Comparison of ENCODE assay signal across 8 cellular contexts in genomic region chr2:29295843-29296242, GRCh38.
DNase-seq lines count a peak whose midpoint lies in the region; ATAC-seq and TF ChIP-seq lines count a peak whose summit lies in the region.

No MANE protein-coding gene starts in this region.

- no peak overlapping the region for H3K4me3 ChIP-seq in fibroblast of mammary gland (ENCODE audit: control insufficient read depth, low read depth, low read length)

- ATAC-seq in GM19463 (IDR thresholded peaks at IDR 0.05; ENCODE audit: unreplicated experiment): no peak

- in situ Hi-C loops in G401 (cut with HindIII; ENCODE audit: low sequenced_read_pairs): no loop called here

- TF ChIP-seq CTCF in 22Rv1 (IDR thresholded peaks at IDR 0.05) (peak; percentile 65), fibroblast of mammary gland (conservative IDR thresholded peaks at IDR 0.05; ENCODE audit: control insufficient read depth, insufficient read depth, low read depth, low read length) (peak; percentile 24)

- peak; percentile 50 for DNase-seq in G401 (ENCODE audit: low spot score)
- DNase-seq in NCI-H524 (lab: John Stamatoyannopoulos, UW): peak; percentile 69 to 74
- DNase-seq in fibroblast of mammary gland (ENCODE audit: low read depth): peak; percentile 23
- DNase-seq in NCI-H2196 (lab: John Stamatoyannopoulos, UW; ENCODE audit: unreplicated experiment): no peak
- no peak for DNase-seq in NCI-H1048 (lab: John Stamatoyannopoulos, UW)
- DNase-seq in activated naive CD4-positive, alpha-beta T cell treated with anti-CD3 and anti-CD28 coated beads, Interleukin-2, amount 50 U/mL, for 16 hours: no peak

- H3K27ac ChIP-seq in 22Rv1: no peak overlapping the region

Comparison
In these comparisons a context has a peak if more than half of its experiments do, and no peak if none do; other contexts are left out.
1. DNase-seq: peak in G401 (single experiment), NCI-H524 (2 of 2) and fibroblast of mammary gland (single experiment); none in NCI-H2196 (single experiment), NCI-H1048 (single experiment) and activated naive CD4-positive, alpha-beta T cell treated with anti-CD3 and anti-CD28 coated beads, Interleukin-2, amount 50 U/mL, for 16 hours (single experiment).